In the genomic region with DNA sequence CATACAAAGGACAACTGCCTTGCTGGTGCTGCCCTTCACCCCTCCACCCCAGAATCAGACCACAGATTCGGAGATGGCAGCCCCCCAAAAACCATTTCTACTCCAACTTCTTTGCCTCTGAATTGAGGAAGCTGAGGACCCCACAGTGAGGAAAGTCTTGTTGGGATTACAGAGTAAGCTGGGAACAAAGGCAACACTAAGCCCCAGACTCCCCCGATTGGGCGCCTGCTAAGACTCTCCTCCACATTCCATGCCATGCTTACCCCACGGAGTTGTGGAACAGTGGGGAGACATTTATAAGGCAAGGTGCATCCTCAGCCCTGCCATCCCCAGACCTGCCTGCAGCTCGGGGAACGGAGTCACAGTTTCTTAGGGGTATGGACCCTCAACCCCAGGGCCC, we compare ENCODE assay signal across 10 cellular contexts. TPM values are rescaled to one million over a fixed set of nuclear protein-coding genes. Genes with fewer than 3 reads are reported as not detected.
DNase-seq lines count a peak whose midpoint lies in the region; ATAC-seq and TF ChIP-seq lines count a peak whose summit lies in the region.
"Had no signal": no experiment of that assay in that cellular context is flagged by ENCODE, and none has a peak within 500 bp of the region (broad histone marks: within the 10 kb centered on the region; RNA-seq: fewer than 3 reads in every experiment).

No MANE protein-coding gene starts in this region.

- peak overlapping the region; percentile 83 to 97 (median 96) for H3K27ac Mint-ChIP-seq in CD8-positive, alpha-beta memory T cell

- DNase-seq in CD8-positive, alpha-beta memory T cell = no peak
- DNase-seq in OCI-LY7 (ENCODE audit: low spot score) (no peak), ovary (peak in 3 of 5 donors; percentile 9 to 19 (median 16)), putamen (ENCODE audit: low spot score) (no peak), H7 (no peak)
- DNase-seq: SJCRH30 had no signal

- H3K79me2 ChIP-seq in OCI-LY7 (ENCODE audit: insufficient read depth, low read depth, low read length) = peaks cover 46% of the 10 kb centered on the region

- H3K4me3 ChIP-seq in CD8-positive, alpha-beta memory T cell (ENCODE audit: low read length) = peak overlapping the region; percentile 74
- H3K4me3 ChIP-seq in OCI-LY7 (ENCODE audit: low read depth, low read length, poor library complexity, severe bottlenecking) (peak overlapping the region; percentile 77), endocrine pancreas (ENCODE audit: control insufficient read depth, insufficient read depth, low read length) (no peak overlapping the region), ovary (no peak overlapping the region), H7 (ENCODE audit: insufficient read depth, low read depth, low read length) (no peak overlapping the region)

- CTCF ChIA-PET in CD8-positive, alpha-beta memory T cell (lab: Charles Lee) = interaction anchor here (0.8 to 26.2 kb wide), 4 partner anchors 15 to 191 kb away, joined by 3 to 436 read pairs (median 5); no protein-coding TSS in a partner anchor
- CTCF ChIA-PET in OCI-LY7 (lab: Charles Lee; ENCODE audit: unreplicated experiment) = interaction anchor here (1.3 kb wide), 1 partner anchor 29 kb away, joined by 3 read pairs; no protein-coding TSS in a partner anchor

- POLR2A ChIA-PET in CD8-positive, alpha-beta memory T cell (lab: Charles Lee) = interaction anchor here (0.9 to 2.0 kb wide), 4 partner anchors 15 to 29 kb away, joined by 3 to 18 read pairs (median 5); no protein-coding TSS in a partner anchor
- POLR2A ChIA-PET in OCI-LY7 (lab: Charles Lee) = interaction anchor here (0.6 to 1.5 kb wide), 2 partner anchors 9 to 438 kb away, joined by 3 to 4 read pairs; no protein-coding TSS in a partner anchor

- 79 to 87% (median 80%) methylated on average over 6 of the region's 6 CpGs for WGBS in ovary, 3 donors

- H2AFZ ChIP-seq in OCI-LY7 (ENCODE audit: low read length) = no peak overlapping the region

- TF ChIP-seq POLR2A in ovary (IDR thresholded peaks at IDR 0.05) = no peak

- peak overlapping the region; percentile 2 for H3K9ac ChIP-seq in endocrine pancreas (ENCODE audit: control insufficient read depth, insufficient read depth, low read length)

- no peaks in the 10 kb centered on the region for H3K27me3 Mint-ChIP-seq in CD8-positive, alpha-beta memory T cell

- TF ChIP-seq EP300 in ovary (IDR thresholded peaks at IDR 0.05) = no peak

- no peaks in the 10 kb centered on the region for H3K9me3 ChIP-seq in CD8-positive, alpha-beta memory T cell (ENCODE audit: low read length)
- H3K9me3 ChIP-seq in OCI-LY7 (ENCODE audit: low read length) = no peaks in the 10 kb centered on the region
- no peaks in the 10 kb centered on the region for H3K9me3 ChIP-seq in endocrine pancreas (ENCODE audit: control insufficient read depth, low read length)
- H3K9me3 ChIP-seq in ovary = no peaks in the 10 kb centered on the region
- H3K9me3 ChIP-seq: pancreas, SJCRH30 had no signal

- ATAC-seq in HG03196 (IDR thresholded peaks at IDR 0.05; ENCODE audit: unreplicated experiment) (no peak), GM21390 (IDR thresholded peaks at IDR 0.05; ENCODE audit: unreplicated experiment) (no peak)
- ATAC-seq: pancreas had no signal

- H3K9me2 ChIP-seq in OCI-LY7 (ENCODE audit: insufficient read depth, low read length) = no peaks in the 10 kb centered on the region

- H3K27me3 ChIP-seq in CD8-positive, alpha-beta memory T cell (ENCODE audit: insufficient read depth, low read length, poor library complexity, severe bottlenecking) = no peaks in the 10 kb centered on the region
- H3K27me3 ChIP-seq in endocrine pancreas (ENCODE audit: control insufficient read depth, insufficient read depth, low read length) (no peaks in the 10 kb centered on the region), ovary (no peaks in the 10 kb centered on the region), H7 (ENCODE audit: control insufficient read depth, insufficient read depth, low read length) (peaks cover 9% of the 10 kb centered on the region)
- H3K27me3 ChIP-seq: pancreas, SJCRH30 had no signal

- H3K36me3 ChIP-seq in CD8-positive, alpha-beta memory T cell (ENCODE audit: insufficient read depth, low read length) = no peaks in the 10 kb centered on the region
- H3K36me3 ChIP-seq in OCI-LY7 (ENCODE audit: insufficient read depth, low read length) (peaks cover 9% of the 10 kb centered on the region), endocrine pancreas (ENCODE audit: control insufficient read depth, insufficient read depth, low read length) (no peaks in the 10 kb centered on the region), ovary (no peaks in the 10 kb centered on the region), H7 (replicated peaks; ENCODE audit: control insufficient read depth, insufficient read depth, low read length) (no peaks in the 10 kb centered on the region; the same call in 1 of the 2 replicates)
- H3K36me3 ChIP-seq: pancreas, SJCRH30 had no signal

- intact Hi-C loops in OCI-LY7 (cut with micrococcal nuclease; ENCODE audit: unreplicated experiment) (no loop called here), ovary (cut with DNase I) (loop anchor here in 1 of 4 donors (10.0 kb wide), 1 partner anchor 337 kb away; no protein-coding TSS in a partner anchor)

- H3K4me2 ChIP-seq in OCI-LY7 (ENCODE audit: low read length) = peak overlapping the region; percentile 93

- no peaks in the 10 kb centered on the region for H3K9me3 Mint-ChIP-seq in CD8-positive, alpha-beta memory T cell

- no peak overlapping the region for H3K27ac ChIP-seq in CD8-positive, alpha-beta memory T cell (ENCODE audit: low read depth, low read length)
- no peak overlapping the region for H3K27ac ChIP-seq in OCI-LY7 (ENCODE audit: low read depth, low read length, poor library complexity, severe bottlenecking)
- H3K27ac ChIP-seq in ovary = peak overlapping the region in 1 of 2 donors; percentile 45
- H3K27ac ChIP-seq: SJCRH30 had no signal

- peaks cover 5% of the 10 kb centered on the region; the same call in 1 of the 2 replicates for H4K20me1 ChIP-seq in OCI-LY7 (ENCODE audit: insufficient read depth, low read length)

- H3K4me1 ChIP-seq in CD8-positive, alpha-beta memory T cell (ENCODE audit: insufficient read depth, low read length) = peaks cover 73% of the 10 kb centered on the region
- H3K4me1 ChIP-seq in OCI-LY7 (ENCODE audit: insufficient read depth, low read length, poor library complexity, severe bottlenecking) = peaks cover 69% of the 10 kb centered on the region
- H3K4me1 ChIP-seq in endocrine pancreas (ENCODE audit: control insufficient read depth, insufficient read depth, low read length) = no peaks in the 10 kb centered on the region
- peaks cover 20% of the 10 kb centered on the region for H3K4me1 ChIP-seq in ovary (ENCODE audit: insufficient read depth)

- H3K36me3 Mint-ChIP-seq in CD8-positive, alpha-beta memory T cell = peaks cover 0 to 16% (median 1%) of the 10 kb centered on the region in 3 donors

- H3K4me1 Mint-ChIP-seq in CD8-positive, alpha-beta memory T cell = peaks cover 56 to 79% (median 67%) of the 10 kb centered on the region in 3 donors

- no TSS peak for BruUV-seq in OCI-LY7 (replicated peaks; lab: Mats Ljungman, UMichigan)

- peak overlapping the region; percentile 89 to 95 (median 93) for H3K4me3 Mint-ChIP-seq in CD8-positive, alpha-beta memory T cell

- no peak for TF ChIP-seq CTCF in OCI-LY7 (conservative IDR thresholded peaks at IDR 0.05; ENCODE audit: low read length)
- TF ChIP-seq CTCF in ovary (IDR thresholded peaks at IDR 0.05) = no peak

RNA-seq across cellular contexts. Expression of gene GIT1, which starts 1.9 kb away (rescaled TPM):
- 10 to 100 TPM; 69.7 to 69.8 TPM for total RNA-seq in CD8-positive, alpha-beta memory T cell
- 25.7 TPM for polyA plus RNA-seq in CD8-positive, alpha-beta memory T cell
- total RNA-seq in OCI-LY7 (2014; rRNA removed; shearing (Covaris generic)) = 38.8 and 44.3 TPM in 2 replicates
- total RNA-seq in OCI-LY7 (2022) (60.2 and 69.6 TPM in 2 replicates), ovary (10 to 100 TPM; 18.0 to 51.8 (median 39.2) TPM)
- polyA plus RNA-seq in ovary = 10 to 100 TPM; 20.3 to 27.0 TPM
- 40.3 and 46.1 TPM in 2 replicates for total RNA-seq in H7 (2014; rRNA removed; shearing (Covaris generic))

RNA-seq across cellular contexts. Expression of gene ANKRD13B, which starts 5.3 kb away (rescaled TPM):
- 10 to 100 TPM; 20.8 to 21.8 TPM for total RNA-seq in CD8-positive, alpha-beta memory T cell
- polyA plus RNA-seq in CD8-positive, alpha-beta memory T cell = 0.35 TPM
- 17.8 and 22.8 TPM in 2 replicates for total RNA-seq in OCI-LY7 (2014; rRNA removed; shearing (Covaris generic))
- total RNA-seq in OCI-LY7 (2022) (30.5 and 32.8 TPM in 2 replicates), ovary (10 to 100 TPM; 10.5 to 23.4 (median 14.7) TPM)
- 10 to 100 TPM in 1 of 2 donors, 1 to 10 TPM in 1; 3.6 to 11.4 TPM for polyA plus RNA-seq in ovary
- total RNA-seq in H7 (2014; rRNA removed; shearing (Covaris generic)) = 11.1 and 11.9 TPM in 2 replicates

RNA-seq across cellular contexts. Expression of gene TP53I13, which starts 19.1 kb away (rescaled TPM):
- 10 to 100 TPM; 71.3 to 75.5 TPM for total RNA-seq in CD8-positive, alpha-beta memory T cell
- 33.1 TPM for polyA plus RNA-seq in CD8-positive, alpha-beta memory T cell
- total RNA-seq in OCI-LY7 (2014; rRNA removed; shearing (Covaris generic)) = 27.5 and 30.9 TPM in 2 replicates
- total RNA-seq in OCI-LY7 (2022) = 20.8 and 26.5 TPM in 2 replicates
- total RNA-seq in ovary = 10 to 100 TPM; 30.4 to 49.5 (median 41.3) TPM
- 10 to 100 TPM in 1 of 2 donors, 1 to 10 TPM in 1; 2.2 to 44.7 TPM for polyA plus RNA-seq in ovary
- 42.9 and 45.8 TPM in 2 replicates for total RNA-seq in H7 (2014; rRNA removed; shearing (Covaris generic))

RNA-seq across cellular contexts. Expression of gene ABHD15, which starts 20.8 kb away (rescaled TPM):
- total RNA-seq in CD8-positive, alpha-beta memory T cell = 10 to 100 TPM; 18.3 to 19.3 TPM
- 22.6 TPM for polyA plus RNA-seq in CD8-positive, alpha-beta memory T cell
- 7.7 and 8.5 TPM in 2 replicates for total RNA-seq in OCI-LY7 (2014; rRNA removed; shearing (Covaris generic))
- total RNA-seq in OCI-LY7 (2022) = 13.9 and 15.3 TPM in 2 replicates
- 1 to 10 TPM; 4.2 to 7.6 (median 4.8) TPM for total RNA-seq in ovary
- polyA plus RNA-seq in ovary = 1 to 10 TPM; 3.0 to 8.7 TPM
- total RNA-seq in H7 (2014; rRNA removed; shearing (Covaris generic)) = 1.7 TPM in 2 replicates

RNA-seq across cellular contexts. Expression of gene CORO6, which starts 35.1 kb away (rescaled TPM):
- total RNA-seq in CD8-positive, alpha-beta memory T cell = 1 to 10 TPM; 2.5 to 2.9 TPM
- 0.17 TPM for polyA plus RNA-seq in CD8-positive, alpha-beta memory T cell
- 3.9 and 5.9 TPM in 2 replicates for total RNA-seq in OCI-LY7 (2014; rRNA removed; shearing (Covaris generic))
- total RNA-seq in OCI-LY7 (2022) = 6.2 and 7.5 TPM in 2 replicates
- total RNA-seq in ovary = 1 to 10 TPM; 1.2 to 9.0 (median 3.5) TPM
- polyA plus RNA-seq in ovary = 1 to 10 TPM; 2.1 to 4.2 TPM
- 3.9 and 6.9 TPM in 2 replicates for total RNA-seq in H7 (2014; rRNA removed; shearing (Covaris generic))

Comparison
In these comparisons a context has a peak if more than half of its experiments do, and no peak if none do; other contexts are left out.
1. DNase-seq: peak in ovary (3 of 5); none in CD8-positive, alpha-beta memory T cell (0 of 5), OCI-LY7 (single experiment), putamen (single experiment) and H7 (single experiment).
2. H3K4me3 ChIP-seq: peak in CD8-positive, alpha-beta memory T cell (single experiment) and OCI-LY7 (single experiment); none in endocrine pancreas (single experiment), ovary (single experiment) and H7 (single experiment).